In genomic region chr3:115833074-115833473, GRCh38 we compare ENCODE assay signal across 21 cellular contexts.
"Had no signal": no experiment of that assay in that cellular context is flagged by ENCODE, and none has a peak within 500 bp of the region (broad histone marks: within the 10 kb centered on the region; RNA-seq: fewer than 3 reads in every experiment).

No MANE protein-coding gene starts in this region.

- H3K36me3 ChIP-seq: right atrium auricular region, transverse colon had no signal

- ATAC-seq: left ventricle myocardium superior had no signal

- H3K4me1 ChIP-seq: right atrium auricular region, transverse colon had no signal

- H3K9me3 ChIP-seq: right atrium auricular region, transverse colon had no signal

- H3K27ac Mint-ChIP-seq: activated CD4-positive, alpha-beta T cell treated with anti-CD3 and anti-CD28 coated beads, Interleukin-2, amount 10 ng/mL, durations not matched to agents 24 days and 14 days; endodermal cell; nephron had no signal

- H3K4me3 ChIP-seq: dorsolateral prefrontal cortex, hepatocyte, right atrium auricular region, skin epidermis, transverse colon had no signal

- H3K4me1 Mint-ChIP-seq: activated CD4-positive, alpha-beta T cell treated with anti-CD3 and anti-CD28 coated beads, Interleukin-2, amount 10 ng/mL, durations not matched to agents 24 days and 14 days had no signal

- H3K9me3 Mint-ChIP-seq: activated CD4-positive, alpha-beta T cell treated with anti-CD3 and anti-CD28 coated beads, Interleukin-2, amount 10 ng/mL, durations not matched to agents 24 days and 14 days; endodermal cell; nephron had no signal

- FAIRE-seq: bronchial epithelial cell had no signal

- H3K27ac ChIP-seq: dorsolateral prefrontal cortex, hepatocyte, right atrium auricular region, transverse colon had no signal

- DNase-seq: activated CD4-positive, alpha-beta T cell treated with anti-CD3 and anti-CD28 coated beads, Interleukin-2, amount 10 ng/mL, durations not matched to agents 24 days and 14 days; activated CD4-positive, CD25-positive, alpha-beta regulatory T cell; activated CD8-positive, alpha-beta memory T cell treated with anti-CD3 and anti-CD28 coated beads, Interleukin-2, amount 50 U/mL, for 48 hours; activated naive CD4-positive, alpha-beta T cell; aorta; dorsolateral prefrontal cortex; endodermal cell; erythroblast; left ventricle myocardium superior; mesenchymal stem cell; nucleus accumbens; stimulated activated CD4-positive, alpha-beta T cell treated with anti-CD3 and anti-CD28 coated beads, Interleukin-15, amount 100 ng/mL, for 24 hours; stimulated activated CD4-positive, alpha-beta T cell treated with anti-CD3 and anti-CD28 coated beads, Interleukin-4, amount 100 ng/mL, for 1 hour; stimulated activated naive CD4-positive, alpha-beta T cell treated with Interleukin-2 at 50 U/mL for 16 hours; substantia nigra; transverse colon had no signal

- H3K27me3 ChIP-seq: dorsolateral prefrontal cortex, hepatocyte, right atrium auricular region, transverse colon had no signal

- H3K4me3 Mint-ChIP-seq: activated CD4-positive, alpha-beta T cell treated with anti-CD3 and anti-CD28 coated beads, Interleukin-2, amount 10 ng/mL, durations not matched to agents 24 days and 14 days; endodermal cell; nephron had no signal
